Comparison of ENCODE assay signal across 1 cellular context in the genomic region with DNA sequence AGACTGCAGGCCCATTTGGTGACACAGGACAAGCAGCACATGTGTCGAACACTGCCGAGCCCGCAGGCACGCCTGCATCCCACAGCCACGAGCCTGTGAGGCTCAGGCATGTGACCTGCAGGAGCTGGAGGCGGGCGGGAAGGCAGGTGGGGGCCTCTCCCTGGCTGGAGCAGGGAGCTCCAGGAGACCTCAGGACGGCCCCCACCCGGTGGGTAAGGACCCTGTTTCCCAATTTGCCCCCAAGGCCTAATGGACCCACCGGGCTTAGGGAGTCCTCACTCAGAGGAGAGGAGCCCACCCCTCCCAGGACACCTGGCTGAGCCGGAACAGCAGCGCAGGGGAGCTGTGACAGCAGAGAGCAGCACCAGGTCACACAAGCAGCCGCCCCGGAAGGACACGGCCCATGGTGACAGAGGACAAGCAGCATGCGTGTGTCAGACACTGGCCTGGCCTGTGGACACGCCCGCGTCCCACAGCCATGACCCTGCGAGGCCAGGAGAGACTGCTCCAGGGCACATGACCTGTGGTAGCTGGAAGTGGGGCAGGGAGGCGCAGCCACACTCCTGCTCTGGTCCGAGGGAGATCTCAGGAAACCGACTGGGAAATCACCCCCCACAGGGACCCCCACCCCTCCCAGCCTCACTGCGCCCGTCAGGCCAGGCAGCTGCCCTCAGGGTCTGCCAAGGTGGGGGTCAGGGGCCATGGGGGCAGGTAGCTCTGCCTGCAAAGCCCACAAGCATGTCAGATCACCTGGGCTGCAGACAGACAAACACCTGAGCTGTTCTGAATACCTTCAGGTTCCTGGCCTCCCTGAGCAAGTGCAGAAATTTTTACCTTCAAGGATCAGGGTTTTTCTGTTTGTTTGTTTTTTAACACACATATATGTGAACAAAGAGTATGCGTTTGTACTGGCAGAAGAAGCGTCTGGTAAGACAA.
A peak's percentile ranks its signal among the peaks of the same experiment; 100 is the strongest.
TF ChIP-seq lines count a peak whose summit lies in the region.

No MANE protein-coding gene starts in this region.

TF ChIP-seq in GM12878, 131 proteins besides CTCF, POLR2A, EP300 and RAD21:
- 0 out of 2 replicates have a peak, but pooled peaks have one; percentile 11 for TF ChIP-seq POLR2AphosphoS2 (IDR thresholded peaks at IDR 0.05; ENCODE audit: low read depth, low read length)
- no peak for TF ChIP-seq ZNF622 (IDR thresholded peaks at IDR 0.05)
